ENCODE assay signal across 11 cellular contexts in the genomic region with DNA sequence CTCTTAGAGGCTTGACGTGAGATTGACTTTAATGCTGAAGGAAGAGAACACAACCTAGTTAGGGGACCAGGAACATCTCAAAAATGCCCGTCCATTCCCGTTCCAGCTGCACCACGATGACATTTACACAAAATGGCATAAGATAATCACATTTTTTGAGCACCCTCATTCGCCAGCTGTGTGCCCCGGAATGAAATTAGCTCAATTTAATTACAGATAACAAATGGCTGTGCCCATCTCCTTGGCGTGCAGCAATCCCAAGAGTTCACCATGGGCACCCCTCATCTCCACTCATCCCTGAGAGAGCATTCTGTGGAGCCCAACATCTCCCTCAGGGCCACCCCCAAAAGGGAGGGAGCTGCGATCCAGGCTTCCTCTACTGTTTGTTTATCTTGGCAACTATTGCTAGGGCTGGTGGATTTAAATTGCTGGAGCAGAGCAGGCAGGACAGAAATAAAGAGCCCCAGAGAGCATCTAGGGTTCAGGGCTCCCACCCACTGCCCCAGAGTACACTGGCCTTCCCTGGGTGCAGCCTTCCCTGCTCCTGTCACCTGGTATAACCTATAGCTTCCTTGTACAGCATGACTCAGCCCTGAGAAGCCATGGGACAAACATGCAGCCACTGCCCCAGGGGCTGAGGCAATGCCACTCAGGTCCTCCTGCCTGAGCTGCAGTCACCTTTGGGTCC.
DNase-seq lines count a peak whose midpoint lies in the region; ATAC-seq and TF ChIP-seq lines count a peak whose summit lies in the region.
"Had no signal": no experiment of that assay in that cellular context is flagged by ENCODE, and none has a peak within 500 bp of the region (broad histone marks: within the 10 kb centered on the region; RNA-seq: fewer than 3 reads in every experiment).

No MANE protein-coding gene starts in this region.

- H3K36me3 Mint-ChIP-seq in dendritic cell treated with granulocyte-macrophage colony-stimulating factor and Interleukin-4, amounts not matched to agents 40 ng/mL and 50 ng/mL, for 4 days (ENCODE audit: low read depth): no peaks in the 10 kb centered on the region

- H3K27ac Mint-ChIP-seq in dendritic cell treated with granulocyte-macrophage colony-stimulating factor and Interleukin-4, amounts not matched to agents 40 ng/mL and 50 ng/mL, for 4 days: peak overlapping the region; percentile 87
- H3K27ac Mint-ChIP-seq: CD8-positive, alpha-beta memory T cell had no signal

- BruUV-seq in OCI-LY7 (replicated peaks; lab: Mats Ljungman, UMichigan): no TSS peak

- H3K9me2 ChIP-seq in OCI-LY7 (ENCODE audit: insufficient read depth, low read length): no peaks in the 10 kb centered on the region

- ATAC-seq in GM18520 (IDR thresholded peaks at IDR 0.05; ENCODE audit: unreplicated experiment): no peak

- no peaks in the 10 kb centered on the region for H3K9me3 ChIP-seq in OCI-LY7 (ENCODE audit: low read length)

- H3K36me3 ChIP-seq in OCI-LY7 (ENCODE audit: insufficient read depth, low read length): no peaks in the 10 kb centered on the region

- no peak for TF ChIP-seq CTCF in AG10803 (conservative IDR thresholded peaks at IDR 0.05; ENCODE audit: low read length)
- no peak for TF ChIP-seq CTCF in OCI-LY7 (conservative IDR thresholded peaks at IDR 0.05; ENCODE audit: low read length)

- H3K4me1 ChIP-seq in OCI-LY7 (ENCODE audit: insufficient read depth, low read length, poor library complexity, severe bottlenecking): no peaks in the 10 kb centered on the region

- CTCF ChIA-PET in OCI-LY7 (lab: Charles Lee; ENCODE audit: unreplicated experiment): no interaction called here

- H3K9me3 Mint-ChIP-seq in dendritic cell treated with granulocyte-macrophage colony-stimulating factor and Interleukin-4, amounts not matched to agents 40 ng/mL and 50 ng/mL, for 4 days: peaks cover 12% of the 10 kb centered on the region

- no peak overlapping the region for H2AFZ ChIP-seq in OCI-LY7 (ENCODE audit: low read length)

- H3K4me3 ChIP-seq in AG10803 (ENCODE audit: low read length) (no peak overlapping the region), OCI-LY7 (ENCODE audit: low read depth, low read length, poor library complexity, severe bottlenecking) (no peak overlapping the region)

- no peaks in the 10 kb centered on the region for H3K79me2 ChIP-seq in OCI-LY7 (ENCODE audit: insufficient read depth, low read depth, low read length)

- DNase-seq in AG10803 (ENCODE audit: low read depth) (peak; percentile 25), LHCN-M2 (ENCODE audit: low read depth) (peak; percentile 49), lung microvascular endothelial cell (ENCODE audit: low read depth in 2 of 2) (peak; percentile 31 to 48), midbrain (lab: John Stamatoyannopoulos, UW) (no peak), OCI-LY7 (ENCODE audit: low spot score) (no peak), dedifferentiated amniotic fluid mesenchymal stem cell (ENCODE audit: extremely low spot score) (no peak)
- DNase-seq: activated CD4-positive, alpha-beta T cell treated with anti-CD3 and anti-CD28 coated beads, Interleukin-2, amount 50 U/mL, for 4 hours; CD8-positive, alpha-beta memory T cell; central memory CD4-positive, alpha-beta T cell had no signal

- POLR2A ChIA-PET in OCI-LY7 (lab: Charles Lee): no interaction called here

- H3K4me1 Mint-ChIP-seq in dendritic cell treated with granulocyte-macrophage colony-stimulating factor and Interleukin-4, amounts not matched to agents 40 ng/mL and 50 ng/mL, for 4 days (ENCODE audit: low read depth): peaks cover 70% of the 10 kb centered on the region

- no peak overlapping the region for H3K4me2 ChIP-seq in OCI-LY7 (ENCODE audit: low read length)

- H3K27me3 Mint-ChIP-seq in dendritic cell treated with granulocyte-macrophage colony-stimulating factor and Interleukin-4, amounts not matched to agents 40 ng/mL and 50 ng/mL, for 4 days: no peaks in the 10 kb centered on the region

- intact Hi-C loops in dendritic cell treated with granulocyte-macrophage colony-stimulating factor and Interleukin-4, amounts not matched to agents 40 ng/mL and 50 ng/mL, for 4 days (cut with micrococcal nuclease): loop anchor here (5.0 kb wide), 1 partner anchor 115 kb away; no protein-coding TSS in a partner anchor
- intact Hi-C loops in OCI-LY7 (cut with micrococcal nuclease; ENCODE audit: unreplicated experiment): no loop called here

- H3K4me3 Mint-ChIP-seq in dendritic cell treated with granulocyte-macrophage colony-stimulating factor and Interleukin-4, amounts not matched to agents 40 ng/mL and 50 ng/mL, for 4 days: peak overlapping the region; percentile 34
- H3K4me3 Mint-ChIP-seq: CD8-positive, alpha-beta memory T cell had no signal

- no peaks in the 10 kb centered on the region for H4K20me1 ChIP-seq in OCI-LY7 (ENCODE audit: insufficient read depth, low read length)

- no peak overlapping the region for H3K27ac ChIP-seq in OCI-LY7 (ENCODE audit: low read depth, low read length, poor library complexity, severe bottlenecking)

Comparison
In these comparisons a context has a peak if more than half of its experiments do, and no peak if none do; other contexts are left out.
1. DNase-seq: peak in AG10803 (single experiment), LHCN-M2 (single experiment) and lung microvascular endothelial cell (2 of 2); none in midbrain (single experiment), OCI-LY7 (single experiment) and dedifferentiated amniotic fluid mesenchymal stem cell (single experiment).